Comparison of ENCODE assay signal across 17 cellular contexts in the genomic region with DNA sequence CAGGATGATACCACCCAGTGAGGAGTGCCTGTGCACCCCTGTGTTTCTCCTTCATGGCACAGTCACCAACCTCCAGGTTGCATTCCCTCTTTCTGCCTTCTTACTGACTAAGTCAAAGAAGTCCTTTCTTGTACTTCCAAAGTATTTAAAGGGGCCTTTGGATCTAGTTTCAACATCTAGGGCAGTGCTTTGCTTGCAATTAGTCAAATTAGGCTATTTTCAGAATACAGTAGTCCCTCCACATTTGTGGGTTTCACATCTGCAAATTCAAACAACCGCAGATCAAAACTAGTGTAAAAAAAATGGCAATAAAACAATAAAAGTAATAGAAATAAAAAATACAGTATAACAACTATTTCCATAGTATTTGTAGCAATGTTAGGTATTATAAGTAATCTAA.
A peak's percentile ranks its signal among the peaks of the same experiment; 100 is the strongest.
DNase-seq lines count a peak whose midpoint lies in the region; ATAC-seq lines count a peak whose summit lies in the region.
"Had no signal": no experiment of that assay in that cellular context is flagged by ENCODE, and none has a peak within 500 bp of the region (broad histone marks: within the 10 kb centered on the region; RNA-seq: fewer than 3 reads in every experiment).

No MANE protein-coding gene starts in this region.

- no peak for DNase-seq in stimulated activated naive CD4-positive, alpha-beta T cell (lab: John Stamatoyannopoulos, UW)
- no peak for DNase-seq in stimulated activated naive CD8-positive, alpha-beta T cell treated with anti-CD3 and anti-CD28 coated beads, Interleukin-15, Interleukin-2, amounts not matched to agents 100 U/mL and 50 U/mL, for 24 hours
- no peak for DNase-seq in AML-193 (lab: John Stamatoyannopoulos, UW)
- DNase-seq: activated CD4-positive, alpha-beta memory T cell treated with anti-CD3 and anti-CD28 coated beads, Interleukin-2, amount 10 ng/mL, durations not matched to agents 7 days and 5 days; COR-L47; GDM1; naive thymus-derived CD8-positive, alpha-beta T cell; NCI-H2171; retina; transverse colon had no signal

- ATAC-seq in GM18517 (IDR thresholded peaks at IDR 0.05; ENCODE audit: unreplicated experiment) (peak; percentile 88), GM21390 (IDR thresholded peaks at IDR 0.05; ENCODE audit: unreplicated experiment) (peak; percentile 58), HG02870 (IDR thresholded peaks at IDR 0.05; ENCODE audit: unreplicated experiment) (peak; percentile 68), HG03521 (IDR thresholded peaks at IDR 0.05; ENCODE audit: unreplicated experiment) (peak; percentile 71), HG03039 (IDR thresholded peaks at IDR 0.05; ENCODE audit: unreplicated experiment) (no peak)
- ATAC-seq in stimulated activated naive CD8-positive, alpha-beta T cell treated with anti-CD3 and anti-CD28 coated beads, Interleukin-15, Interleukin-2, amounts not matched to agents 100 U/mL and 50 U/mL, for 24 hours = no peak
- ATAC-seq: activated T-helper 17 cell treated with anti-CD3 and anti-CD28 coated beads, Interleukin-2, amount 50 U/mL, for 72 hours; HCT116; naive thymus-derived CD8-positive, alpha-beta T cell had no signal

Comparison
In these comparisons a context has a peak if more than half of its experiments do, and no peak if none do; other contexts are left out.
1. ATAC-seq: peak in GM18517 (single experiment), GM21390 (single experiment), HG02870 (single experiment) and HG03521 (single experiment); none in stimulated activated naive CD8-positive, alpha-beta T cell treated with anti-CD3 and anti-CD28 coated beads, Interleukin-15, Interleukin-2, amounts not matched to agents 100 U/mL and 50 U/mL, for 24 hours (single experiment) and HG03039 (single experiment).